Comparison of ENCODE assay signal across 26 cellular contexts in genomic region chr5:168995024-168995423, GRCh38.
DNase-seq lines count a peak whose midpoint lies in the region; ATAC-seq, FAIRE-seq and TF ChIP-seq lines count a peak whose summit lies in the region.
"Had no signal": no experiment of that assay in that cellular context is flagged by ENCODE, and none has a peak within 500 bp of the region (broad histone marks: within the 10 kb centered on the region; RNA-seq: fewer than 3 reads in every experiment).

No MANE protein-coding gene starts in this region.

- no peak for TF ChIP-seq POLR2A in A549 (IDR thresholded peaks at IDR 0.05; ENCODE audit: low read length)

- H3K9ac ChIP-seq in PC-3 (ENCODE audit: low read length) (no peak overlapping the region), MM.1S (ENCODE audit: low read length) (no peak overlapping the region)
- H3K9ac ChIP-seq: GM23248 had no signal

- peaks cover 17% of the 10 kb centered on the region for H3K27me3 Mint-ChIP-seq in progenitor cell of endocrine pancreas

- H3K9me2 ChIP-seq in PC-3 (replicated peaks; ENCODE audit: low read length), result no peaks in the 10 kb centered on the region
- no peaks in the 10 kb centered on the region for H3K9me2 ChIP-seq in MM.1S (replicated peaks; ENCODE audit: insufficient read depth, low read length)

- H3K4me3 ChIP-seq in A549, result no peak overlapping the region
- no peak overlapping the region for H3K4me3 ChIP-seq in PC-3 (ENCODE audit: low read length)
- no peak overlapping the region for H3K4me3 ChIP-seq in MM.1S (ENCODE audit: low read length)
- H3K4me3 ChIP-seq: GM12878, GM23248, MG63, Peyer's patch, SK-N-MC had no signal

- no peaks in the 10 kb centered on the region for H4K20me1 ChIP-seq in PC-3 (ENCODE audit: low read length)
- H4K20me1 ChIP-seq in MM.1S (ENCODE audit: insufficient read depth, low read length), result no peaks in the 10 kb centered on the region

- H3K4me1 Mint-ChIP-seq in progenitor cell of endocrine pancreas (ENCODE audit: low read depth), result peaks cover 25% of the 10 kb centered on the region
- H3K4me1 Mint-ChIP-seq: CD4-positive, alpha-beta memory T cell had no signal

- no TSS peak for BruUV-seq in PC-3 (replicated peaks; lab: Mats Ljungman, UMichigan)

- H3K4me1 ChIP-seq in A549 (peaks cover 61% of the 10 kb centered on the region), PC-3 (ENCODE audit: insufficient read depth, low read length) (peaks cover 14% of the 10 kb centered on the region), MM.1S (ENCODE audit: low read length) (peaks cover under 1% of the 10 kb centered on the region; the same call in 1 of the 2 replicates)
- H3K4me1 ChIP-seq: Peyer's patch had no signal

- peak overlapping the region; percentile 11 for H3K27ac Mint-ChIP-seq in progenitor cell of endocrine pancreas
- H3K27ac Mint-ChIP-seq: CD4-positive, alpha-beta memory T cell had no signal

- CTCF ChIA-PET in A549 (lab: Yijun Ruan, JAX), result interaction anchor here (0.7 to 1.9 kb wide), 7 partner anchors 8 to 307 kb away, joined by 3 to 6 read pairs (median 3); no protein-coding TSS in a partner anchor
- CTCF ChIA-PET in PC-3 (lab: Charles Lee), result no interaction called here

- H3F3A ChIP-seq in PC-3 (ENCODE audit: low read length, unreplicated experiment) (no peaks in the 10 kb centered on the region), MM.1S (ENCODE audit: insufficient read depth, low read length) (no peaks in the 10 kb centered on the region)

- no peaks in the 10 kb centered on the region for H3K36me3 Mint-ChIP-seq in progenitor cell of endocrine pancreas (ENCODE audit: insufficient read depth)
- H3K36me3 Mint-ChIP-seq: CD4-positive, alpha-beta memory T cell had no signal

- H3K9me3 Mint-ChIP-seq in progenitor cell of endocrine pancreas (ENCODE audit: low read depth), result no peaks in the 10 kb centered on the region

- ATAC-seq in A549 (peak; percentile 69 to 91; a peak in 5 of 6 replicates), PC-3 (peak; percentile 27; the same call in 1 of the 2 replicates)
- ATAC-seq: GM12878 had no signal

- WGBS in A549 (ENCODE audit: missing lambda C conversion rate), result 13% methylated on average over 3 of the region's 3 CpGs

- TF ChIP-seq CTCF in A549 (IDR thresholded peaks at IDR 0.05) (no peak), PC-3 (conservative IDR thresholded peaks at IDR 0.05; ENCODE audit: low read depth, low read length) (no peak), progenitor cell of endocrine pancreas (IDR thresholded peaks at IDR 0.05; ENCODE audit: unreplicated experiment) (no peak), MM.1S (IDR thresholded peaks at IDR 0.05; ENCODE audit: low read length) (no peak)

- H3K27ac ChIP-seq in A549 (peak overlapping the region; percentile 8 to 84; a peak in 4 of 6 replicates), PC-3 (ENCODE audit: low read length) (no peak overlapping the region), MM.1S (ENCODE audit: low read length) (no peak overlapping the region)
- H3K27ac ChIP-seq: GM23248, Peyer's patch, SK-N-MC had no signal

- H3K4me3 Mint-ChIP-seq in progenitor cell of endocrine pancreas (ENCODE audit: low read depth), result no peak overlapping the region
- H3K4me3 Mint-ChIP-seq: CD4-positive, alpha-beta memory T cell had no signal

- TF ChIP-seq RAD21 in A549 (conservative IDR thresholded peaks at IDR 0.05 in 1 of 2, IDR thresholded peaks at IDR 0.05 in 1 of 2), result no peak

- H3K27me3 ChIP-seq in PC-3 (ENCODE audit: low read length), result peaks cover 19% of the 10 kb centered on the region; the same call in 1 of the 2 replicates
- H3K27me3 ChIP-seq in MM.1S (replicated peaks; ENCODE audit: insufficient read depth, low read length), result no peaks in the 10 kb centered on the region
- H3K27me3 ChIP-seq: MG63, Peyer's patch had no signal

- H3K9me3 ChIP-seq in A549, result no peaks in the 10 kb centered on the region
- no peaks in the 10 kb centered on the region for H3K9me3 ChIP-seq in PC-3 (ENCODE audit: low read length)
- H3K9me3 ChIP-seq in MM.1S (replicated peaks; ENCODE audit: insufficient read depth, low read length), result no peaks in the 10 kb centered on the region
- H3K9me3 ChIP-seq: MG63, Peyer's patch had no signal

- POLR2A ChIA-PET in A549 (lab: Yijun Ruan, JAX), result no interaction called here
- POLR2A ChIA-PET in PC-3 (lab: Charles Lee; ENCODE audit: unreplicated experiment), result no interaction called here

- H2AFZ ChIP-seq in PC-3 (ENCODE audit: low read length) (no peak overlapping the region), MM.1S (ENCODE audit: low read length) (no peak overlapping the region)
- H2AFZ ChIP-seq: GM23248 had no signal

- intact Hi-C loops in PC-3 (cut with micrococcal nuclease), result no loop called here
- intact Hi-C loops in posterior vena cava (cut with DNase I), result loop anchor here in 1 of 2 donors (10.0 kb wide), 1 partner anchor 170 kb away; no protein-coding TSS in a partner anchor

- peak overlapping the region; percentile 43 for H3K4me2 ChIP-seq in A549
- no peak overlapping the region for H3K4me2 ChIP-seq in PC-3 (ENCODE audit: low read length)
- H3K4me2 ChIP-seq in MM.1S (ENCODE audit: low read depth, low read length), result no peak overlapping the region

- H3K36me3 ChIP-seq in PC-3 (ENCODE audit: low read depth, low read length) (no peaks in the 10 kb centered on the region), MM.1S (replicated peaks; ENCODE audit: insufficient read depth, low read length) (no peaks in the 10 kb centered on the region)
- H3K36me3 ChIP-seq: MG63, Peyer's patch had no signal

- FAIRE-seq in A549 (lab: Jason Lieb, UNC), result peak; percentile 68
- FAIRE-seq: GM12878 had no signal

- peak in 1 of 2 experiments; percentile 58; a peak in 3 of 5 replicates for TF ChIP-seq EP300 in A549 (IDR thresholded peaks at IDR 0.05)

- no peaks in the 10 kb centered on the region for H3K79me2 ChIP-seq in PC-3 (ENCODE audit: low read length)
- no peaks in the 10 kb centered on the region for H3K79me2 ChIP-seq in MM.1S (ENCODE audit: low read length)

- DNase-seq in A549 (ENCODE audit: low read depth in 1 of 2, low spot score in 1 of 2), result peak in 1 of 2 experiments; percentile 87
- DNase-seq in PC-3, result no peak
- DNase-seq in globus pallidus (ENCODE audit: low spot score), result peak; percentile 84
- no peak for DNase-seq in progenitor cell of endocrine pancreas (ENCODE audit: low spot score, unreplicated experiment)
- DNase-seq in HuH-7.5 (ENCODE audit: low spot score), result no peak
- no peak for DNase-seq in posterior vena cava (ENCODE audit: low spot score)
- DNase-seq in MM.1S, result no peak
- DNase-seq in activated naive CD4-positive, alpha-beta T cell (lab: John Stamatoyannopoulos, UW), result no peak
- DNase-seq: 8988T; CD4-positive, alpha-beta memory T cell; DMS 273 treated with DMSO at 0.1 percent for 48 hours; DMS79; EL; GDM1; GM23248; H7; IMR-90; KG1; MG63; NCI-H2029; NCI-H510A; NCI-H69; Peyer's patch; SHP77 treated with DMSO at 0.1 percent for 48 hours had no signal

TF ChIP-seq in A549, 52 proteins besides CTCF, POLR2A, EP300 and RAD21 (continues in another document):
- TF ChIP-seq FOXS1 (CRISPR knock-in tag; IDR thresholded peaks at IDR 0.05) (peak; percentile 46; the same call in 1 of the 2 replicates), HDAC2 (IDR thresholded peaks at IDR 0.05) (no peak), TFCP2L1 (CRISPR knock-in tag; IDR thresholded peaks at IDR 0.05) (no peak), CEBPB (IDR thresholded peaks at IDR 0.05) (peak in 1 of 2 experiments; percentile 47; a peak in 1 of 4 replicates), RARB (CRISPR knock-in tag; IDR thresholded peaks at IDR 0.05) (no peak), FOSB (CRISPR knock-in tag; IDR thresholded peaks at IDR 0.05) (no peak), CBX8 (IDR thresholded peaks at IDR 0.05) (no peak), FOSL2 (IDR thresholded peaks at IDR 0.05) (no peak), FOSL2 (CRISPR knock-in tag; IDR thresholded peaks at IDR 0.05) (peak; percentile 63), BHLHE40 (IDR thresholded peaks at IDR 0.05; ENCODE audit: low read depth, low read length) (no peak), BCL3 (IDR thresholded peaks at IDR 0.05) (no peak), NFE2L2 (conservative IDR thresholded peaks at IDR 0.05; ENCODE audit: low read length) (no peak), E2F6 (IDR thresholded peaks at IDR 0.05; ENCODE audit: borderline replicate concordance, low read depth) (no peak), RFX5 (IDR thresholded peaks at IDR 0.05) (no peak), POLR2AphosphoS2 (conservative IDR thresholded peaks at IDR 0.05; ENCODE audit: low read length) (no peak), MAZ (IDR thresholded peaks at IDR 0.05; ENCODE audit: borderline replicate concordance, low read depth, low read length) (no peak), GATA3 (IDR thresholded peaks at IDR 0.05; ENCODE audit: borderline replicate concordance) (peak; percentile 67), JUN (IDR thresholded peaks at IDR 0.05) (0 out of 5 replicates have a peak, but pooled peaks of 1 of the 2 experiments have one; percentile 24), MYC (IDR thresholded peaks at IDR 0.05; ENCODE audit: borderline replicate concordance, low read length) (no peak), JUNB (IDR thresholded peaks at IDR 0.05) (0 out of 2 replicates have a peak, but pooled peaks have one; percentile 22), MAX (IDR thresholded peaks at IDR 0.05) (no peak)

Comparison
In these comparisons a context has a peak if more than half of its experiments do, and no peak if none do; other contexts are left out.
1. H3K27ac ChIP-seq: peak in A549 (2 of 2); none in PC-3 (single experiment) and MM.1S (single experiment).